11 cellular contexts compared by ENCODE assay signal in genomic region chr5:32572778-32573480, GRCh38. TPM values are rescaled to one million over a fixed set of nuclear protein-coding genes. Genes with fewer than 3 reads are reported as not detected.
DNase-seq lines count a peak whose midpoint lies in the region; ATAC-seq, FAIRE-seq and TF ChIP-seq lines count a peak whose summit lies in the region.
"Had no signal": no experiment of that assay in that cellular context is flagged by ENCODE, and none has a peak within 500 bp of the region (broad histone marks: within the 10 kb centered on the region; RNA-seq: fewer than 3 reads in every experiment).

No MANE protein-coding gene starts in this region.

- FAIRE-seq in GM19239 (lab: Jason Lieb, UNC), result peak; percentile 97

- H3K4me1 Mint-ChIP-seq in osteocyte (ENCODE audit: unreplicated experiment), result no peaks in the 10 kb centered on the region

- no peak for TF ChIP-seq CTCF in osteocyte (IDR thresholded peaks at IDR 0.05)

- peaks cover 4% of the 10 kb centered on the region for H3K36me3 Mint-ChIP-seq in osteocyte (ENCODE audit: unreplicated experiment)

- peaks cover 4% of the 10 kb centered on the region for H3K9me3 Mint-ChIP-seq in osteocyte (ENCODE audit: unreplicated experiment)
- H3K9me3 Mint-ChIP-seq: activated naive CD4-positive, alpha-beta T cell treated with anti-CD3 and anti-CD28 coated beads, Interleukin-2, amount 10 ng/mL, durations not matched to agents 7 days and 5 days had no signal

- H3K27ac Mint-ChIP-seq in osteocyte (ENCODE audit: unreplicated experiment), result no peak overlapping the region
- H3K27ac Mint-ChIP-seq: activated naive CD4-positive, alpha-beta T cell treated with anti-CD3 and anti-CD28 coated beads, Interleukin-2, amount 10 ng/mL, durations not matched to agents 7 days and 5 days had no signal

- H3K27me3 Mint-ChIP-seq in osteocyte (ENCODE audit: unreplicated experiment), result peaks cover 15% of the 10 kb centered on the region

- H3K4me3 ChIP-seq in GM08714 (ENCODE audit: low read length), result peak overlapping the region; percentile 59

- ATAC-seq in HG02798 (IDR thresholded peaks at IDR 0.05; ENCODE audit: poor library complexity, unreplicated experiment), result peak; percentile 93
- ATAC-seq in HG03565 (IDR thresholded peaks at IDR 0.05; ENCODE audit: unreplicated experiment), result peak; percentile 93

- no peak overlapping the region for H3K4me3 Mint-ChIP-seq in osteocyte (ENCODE audit: unreplicated experiment)
- H3K4me3 Mint-ChIP-seq: activated naive CD4-positive, alpha-beta T cell treated with anti-CD3 and anti-CD28 coated beads, Interleukin-2, amount 10 ng/mL, durations not matched to agents 7 days and 5 days had no signal

- no peak for DNase-seq in GM19239 (ENCODE audit: insufficient read length, low spot score)
- DNase-seq in dermis blood vessel endothelial cell, result no peak
- no peak for DNase-seq in SIG-M5 (lab: John Stamatoyannopoulos, UW)
- DNase-seq in foreskin melanocyte, result no peak
- DNase-seq in osteocyte (ENCODE audit: extremely low spot score, unreplicated experiment), result no peak
- DNase-seq: activated naive CD4-positive, alpha-beta T cell treated with anti-CD3 and anti-CD28 coated beads, Interleukin-2, amount 10 ng/mL, durations not matched to agents 7 days and 5 days; effector memory CD4-positive, alpha-beta T cell; NK-92 treated with Interleukin-12 subunit alpha and Interleukin-12 subunit beta, amount 100 ng/mL, for 24 hours had no signal

RNA-seq across cellular contexts. Expression of gene SUB1, which starts 12.4 kb away (rescaled TPM):
- 212 and 301 TPM in 2 replicates for total RNA-seq in dermis blood vessel endothelial cell
- 191 and 202 TPM in 2 replicates for total RNA-seq in osteocyte
